16 cellular contexts compared by ENCODE assay signal in genomic region chr12:108627134-108627920, GRCh38. TPM values are rescaled to one million over a fixed set of nuclear protein-coding genes. Genes with fewer than 3 reads are reported as not detected.
DNase-seq lines count a peak whose midpoint lies in the region; ATAC-seq, FAIRE-seq and TF ChIP-seq lines count a peak whose summit lies in the region.
"Had no signal": no experiment of that assay in that cellular context is flagged by ENCODE, and none has a peak within 500 bp of the region (broad histone marks: within the 10 kb centered on the region; RNA-seq: fewer than 3 reads in every experiment).

No MANE protein-coding gene starts in this region.

- CTCF ChIA-PET in naive thymus-derived CD4-positive, alpha-beta T cell (lab: Charles Lee) = interaction anchor here (0.6 to 10.6 kb wide), 5 partner anchors 9 to 230 kb away, joined by 3 to 149 read pairs (median 5); partner anchors contain the start of gene SSH1

- FAIRE-seq in kidney (lab: Jason Lieb, UNC) = no peak
- FAIRE-seq: GM12892, islet of Langerhans, TTC549 had no signal

- peak overlapping the region; percentile 95 for H3K27ac ChIP-seq in CD4-positive, CD25-positive, alpha-beta regulatory T cell (ENCODE audit: insufficient read depth, low read length, poor library complexity, severe bottlenecking)
- H3K27ac ChIP-seq in HL-60 (replicated peaks) (peak overlapping the region; percentile 98), vagina (no peak overlapping the region), kidney (ENCODE audit: low read depth in 2 of 2, low read length in 2 of 2) (no peak overlapping the region)
- peak overlapping the region; percentile 89 for H3K27ac ChIP-seq in naive thymus-derived CD4-positive, alpha-beta T cell (ENCODE audit: low read depth, low read length)

- H3K4me3 ChIP-seq in CD4-positive, CD25-positive, alpha-beta regulatory T cell (ENCODE audit: low read depth, low read length) = peak overlapping the region; percentile 22
- no peak overlapping the region for H3K4me3 ChIP-seq in HL-60 (replicated peaks; ENCODE audit: insufficient read depth, low read length)
- H3K4me3 ChIP-seq in naive thymus-derived CD4-positive, alpha-beta T cell (ENCODE audit: low read length) = no peak overlapping the region
- H3K4me3 ChIP-seq in vagina = no peak overlapping the region
- no peak overlapping the region for H3K4me3 ChIP-seq in kidney (ENCODE audit: low read length in 2 of 2)

- TF ChIP-seq POLR2A in vagina (IDR thresholded peaks at IDR 0.05) = no peak

- peaks cover 7% of the 10 kb centered on the region for H3K27me3 Mint-ChIP-seq in CD4-positive, CD25-positive, alpha-beta regulatory T cell
- no peaks in the 10 kb centered on the region for H3K27me3 Mint-ChIP-seq in naive thymus-derived CD4-positive, alpha-beta T cell
- H3K27me3 Mint-ChIP-seq: stimulated activated naive B cell treated with anti-CD40 and anti-IgM and Interleukin-4, amounts not matched to agents 10 μg/mL and 1 μg/mL and 100 μg/mL, for 72 hours had no signal

- no peak overlapping the region for H3K9ac ChIP-seq in kidney (ENCODE audit: low read length in 2 of 2)

- DNase-seq in CD4-positive, CD25-positive, alpha-beta regulatory T cell = no peak
- DNase-seq in HL-60 (ENCODE audit: low read depth in 1 of 2, low spot score in 1 of 2) = no peak
- DNase-seq in activated naive CD4-positive, alpha-beta T cell treated with anti-CD3 and anti-CD28 coated beads, Interleukin-2, amount 50 U/mL, for 72 hours (ENCODE audit: low spot score in 2 of 2) = no peak
- DNase-seq in naive thymus-derived CD4-positive, alpha-beta T cell = no peak
- no peak for DNase-seq in iPS-NIHi11 (ENCODE audit: low spot score)
- DNase-seq in vagina (ENCODE audit: extremely low spot score in 2 of 2) = no peak
- no peak for DNase-seq in kidney
- DNase-seq: anterior cingulate cortex; NCI-H1417 treated with DMSO at 0.1 percent for 48 hours; NCI-H345; SHP77 treated with DMSO at 0.1 percent for 48 hours; stimulated activated naive B cell treated with anti-CD40 and anti-IgM and Interleukin-4, amounts not matched to agents 10 μg/mL and 1 μg/mL and 100 μg/mL, for 72 hours had no signal

- peak overlapping the region; percentile 56 to 100 (median 64) for H3K4me3 Mint-ChIP-seq in CD4-positive, CD25-positive, alpha-beta regulatory T cell
- peak overlapping the region; percentile 47 to 100 (median 68) for H3K4me3 Mint-ChIP-seq in naive thymus-derived CD4-positive, alpha-beta T cell
- H3K4me3 Mint-ChIP-seq: mesothelial cell of epicardium had no signal

- H3K4me1 Mint-ChIP-seq in CD4-positive, CD25-positive, alpha-beta regulatory T cell = peaks cover 0 to 95% (median 51%) of the 10 kb centered on the region in 4 donors
- peaks cover 46 to 83% (median 75%) of the 10 kb centered on the region in 7 donors for H3K4me1 Mint-ChIP-seq in naive thymus-derived CD4-positive, alpha-beta T cell

- TF ChIP-seq CTCF in HL-60 (IDR thresholded peaks at IDR 0.05; ENCODE audit: insufficient read depth, low read length) (no peak), vagina (IDR thresholded peaks at IDR 0.05) (no peak), kidney (IDR thresholded peaks at IDR 0.05; ENCODE audit: borderline replicate concordance, extremely low read depth, insufficient read depth) (no peak)

- peaks cover 0 to 2% (median 0%) of the 10 kb centered on the region in 7 donors for H3K9me3 Mint-ChIP-seq in CD4-positive, CD25-positive, alpha-beta regulatory T cell
- H3K9me3 Mint-ChIP-seq in activated naive CD4-positive, alpha-beta T cell treated with anti-CD3 and anti-CD28 coated beads, Interleukin-2, amount 50 U/mL, for 72 hours = peaks cover 0 to 3% of the 10 kb centered on the region in 2 donors
- H3K9me3 Mint-ChIP-seq in naive thymus-derived CD4-positive, alpha-beta T cell = peaks cover 0 to 4% (median 0%) of the 10 kb centered on the region in 11 donors
- H3K9me3 Mint-ChIP-seq: mesothelial cell of epicardium had no signal

- H3K4me1 ChIP-seq in CD4-positive, CD25-positive, alpha-beta regulatory T cell (ENCODE audit: control insufficient read depth, insufficient read depth, low read length, poor library complexity, severe bottlenecking) = peaks cover 87% of the 10 kb centered on the region
- H3K4me1 ChIP-seq in naive thymus-derived CD4-positive, alpha-beta T cell (ENCODE audit: control insufficient read depth in 2 of 2, insufficient read depth in 2 of 2, low read length in 2 of 2) = peaks cover 51 to 77% of the 10 kb centered on the region in 2 donors
- H3K4me1 ChIP-seq in vagina (peaks cover 27% of the 10 kb centered on the region), kidney (ENCODE audit: control insufficient read depth in 1 of 2, insufficient read depth in 1 of 2, low read depth in 1 of 2, low read length in 2 of 2) (peaks cover 5 to 8% of the 10 kb centered on the region in 2 donors)

- no peaks in the 10 kb centered on the region for H3K27me3 ChIP-seq in CD4-positive, CD25-positive, alpha-beta regulatory T cell (ENCODE audit: control insufficient read depth, insufficient read depth, low read length)
- H3K27me3 ChIP-seq in HL-60 (ENCODE audit: insufficient read depth, poor library complexity, severe bottlenecking) (no peaks in the 10 kb centered on the region), vagina (no peaks in the 10 kb centered on the region)
- no peaks in the 10 kb centered on the region for H3K27me3 ChIP-seq in naive thymus-derived CD4-positive, alpha-beta T cell (ENCODE audit: control insufficient read depth in 2 of 2, insufficient read depth in 2 of 2, low read length in 2 of 2)

- no peaks in the 10 kb centered on the region for H3K9me3 ChIP-seq in CD4-positive, CD25-positive, alpha-beta regulatory T cell (ENCODE audit: control insufficient read depth in 2 of 2, low read length in 2 of 2)
- no peaks in the 10 kb centered on the region for H3K9me3 ChIP-seq in naive thymus-derived CD4-positive, alpha-beta T cell (ENCODE audit: control insufficient read depth in 2 of 3, low read length in 3 of 3)
- no peaks in the 10 kb centered on the region for H3K9me3 ChIP-seq in vagina
- H3K9me3 ChIP-seq in kidney (ENCODE audit: control insufficient read depth in 1 of 2, low read length in 2 of 2) = no peaks in the 10 kb centered on the region

- peaks cover 65% of the 10 kb centered on the region for H3K36me3 ChIP-seq in CD4-positive, CD25-positive, alpha-beta regulatory T cell (ENCODE audit: control insufficient read depth, insufficient read depth, low read length)
- H3K36me3 ChIP-seq in naive thymus-derived CD4-positive, alpha-beta T cell (ENCODE audit: control insufficient read depth in 2 of 3, insufficient read depth in 3 of 3, low read length in 3 of 3) = peaks cover 11 to 55% (median 21%) of the 10 kb centered on the region in 3 experiments
- H3K36me3 ChIP-seq in vagina (no peaks in the 10 kb centered on the region), kidney (ENCODE audit: control insufficient read depth in 1 of 2, insufficient read depth in 2 of 2, low read length in 2 of 2) (no peaks in the 10 kb centered on the region)

- peaks cover 52% of the 10 kb centered on the region for H3K36me3 Mint-ChIP-seq in CD4-positive, CD25-positive, alpha-beta regulatory T cell
- H3K36me3 Mint-ChIP-seq in activated naive CD4-positive, alpha-beta T cell treated with anti-CD3 and anti-CD28 coated beads, Interleukin-2, amount 50 U/mL, for 72 hours = peaks cover 29 to 48% of the 10 kb centered on the region in 2 donors
- peaks cover 13 to 65% (median 19%) of the 10 kb centered on the region in 5 donors for H3K36me3 Mint-ChIP-seq in naive thymus-derived CD4-positive, alpha-beta T cell
- H3K36me3 Mint-ChIP-seq: mesothelial cell of epicardium had no signal

- H3K27ac Mint-ChIP-seq in CD4-positive, CD25-positive, alpha-beta regulatory T cell = peak overlapping the region; percentile 83 to 92 (median 91)
- peak overlapping the region; percentile 91 to 99 for H3K27ac Mint-ChIP-seq in activated naive CD4-positive, alpha-beta T cell treated with anti-CD3 and anti-CD28 coated beads, Interleukin-2, amount 50 U/mL, for 72 hours
- peak overlapping the region; percentile 76 to 100 (median 93) for H3K27ac Mint-ChIP-seq in naive thymus-derived CD4-positive, alpha-beta T cell

- no peak for ATAC-seq in CD4-positive, CD25-positive, alpha-beta regulatory T cell (ENCODE audit: low read depth in 2 of 2)
- ATAC-seq in activated naive CD4-positive, alpha-beta T cell treated with anti-CD3 and anti-CD28 coated beads, Interleukin-2, amount 50 U/mL, for 72 hours = no peak
- ATAC-seq in naive thymus-derived CD4-positive, alpha-beta T cell = no peak
- ATAC-seq: stimulated activated naive B cell treated with anti-CD40 and anti-IgM and Interleukin-4, amounts not matched to agents 10 μg/mL and 1 μg/mL and 100 μg/mL, for 72 hours had no signal

- POLR2A ChIA-PET in naive thymus-derived CD4-positive, alpha-beta T cell (lab: Charles Lee) = interaction anchor here (0.7 to 12.6 kb wide), 6 partner anchors 11 to 482 kb away, joined by 3 to 132 read pairs (median 4); no protein-coding TSS in a partner anchor

- intact Hi-C loops in naive thymus-derived CD4-positive, alpha-beta T cell (cut with micrococcal nuclease) = no loop called here
- intact Hi-C loops in vagina (cut with DNase I) = no loop called here
- intact Hi-C loops in kidney (cut with DNase I) = no loop called here

RNA-seq across cellular contexts. Expression of gene SELPLG, which starts 6.4 kb away (rescaled TPM):
- total RNA-seq in CD4-positive, CD25-positive, alpha-beta regulatory T cell = 218 TPM
- 100 to 1,000 TPM; 722 to 844 (median 818) TPM for polyA plus RNA-seq in CD4-positive, CD25-positive, alpha-beta regulatory T cell
- 10 to 100 TPM; 30.0 to 35.9 TPM for total RNA-seq in activated naive CD4-positive, alpha-beta T cell treated with anti-CD3 and anti-CD28 coated beads, Interleukin-2, amount 50 U/mL, for 72 hours
- total RNA-seq in naive thymus-derived CD4-positive, alpha-beta T cell = 100 to 1,000 TPM in 4 of 5 experiments, 10 to 100 TPM in 1; 54.3 to 217 (median 154) TPM
- polyA plus RNA-seq in naive thymus-derived CD4-positive, alpha-beta T cell = 100 to 1,000 TPM; 530 to 831 TPM
- total RNA-seq in vagina (14.2 TPM), kidney (14.3 TPM)
- 3.7 TPM for polyA plus RNA-seq in kidney (ENCODE audit: insufficient read depth, low read depth, low replicate concordance)
- total RNA-seq: mesothelial cell of epicardium had no signal

RNA-seq across cellular contexts. Expression of gene TMEM119, which starts 29.4 kb away (rescaled TPM):
- 5.9 TPM for total RNA-seq in CD4-positive, CD25-positive, alpha-beta regulatory T cell
- 1 to 10 TPM in 2 of 4 donors, under 1 TPM in 1, not detected in 1; 0.90 to 3.5 (median 1.5) TPM for polyA plus RNA-seq in CD4-positive, CD25-positive, alpha-beta regulatory T cell
- under 1 TPM in 1 of 2 donors, not detected in 1; 0.09 TPM for total RNA-seq in activated naive CD4-positive, alpha-beta T cell treated with anti-CD3 and anti-CD28 coated beads, Interleukin-2, amount 50 U/mL, for 72 hours
- total RNA-seq in naive thymus-derived CD4-positive, alpha-beta T cell = 1 to 10 TPM in 2 of 5 experiments, under 1 TPM in 2, not detected in 1; 0.27 to 1.6 (median 0.81) TPM
- under 1 TPM; 0.13 to 0.59 TPM for polyA plus RNA-seq in naive thymus-derived CD4-positive, alpha-beta T cell
- 34.6 TPM for total RNA-seq in vagina
- 15.8 TPM for total RNA-seq in kidney
- 4.1 TPM for polyA plus RNA-seq in kidney (ENCODE audit: insufficient read depth, low read depth, low replicate concordance)

Comparison
In these comparisons a context has a peak if more than half of its experiments do, and no peak if none do; other contexts are left out.
1. H3K27ac ChIP-seq: peak in CD4-positive, CD25-positive, alpha-beta regulatory T cell (single experiment), HL-60 (single experiment) and naive thymus-derived CD4-positive, alpha-beta T cell (single experiment); none in vagina (single experiment) and kidney (0 of 2).
2. Peak in every context shown above with its lines, with median percentiles within 50 percentile points of each other: H3K27ac Mint-ChIP-seq.